8 cellular contexts compared by ENCODE assay signal in genomic region chr4:8117278-8117682, GRCh38. TPM values are rescaled to one million over a fixed set of nuclear protein-coding genes. Genes with fewer than 3 reads are reported as not detected.
A peak's percentile ranks its signal among the peaks of the same experiment; 100 is the strongest.
DNase-seq lines count a peak whose midpoint lies in the region; ATAC-seq and TF ChIP-seq lines count a peak whose summit lies in the region.

No MANE protein-coding gene starts in this region.

- H3K27me3 ChIP-seq in left lung (no peaks in the 10 kb centered on the region), upper lobe of left lung (no peaks in the 10 kb centered on the region)

- H3K4me3 Mint-ChIP-seq in activated naive CD4-positive, alpha-beta T cell treated with anti-CD3 and anti-CD28 coated beads, Interleukin-2, amount 10 ng/mL, durations not matched to agents 7 days and 5 days, result no peak overlapping the region

- TF ChIP-seq CTCF in NB4 (IDR thresholded peaks at IDR 0.05; ENCODE audit: low read depth, low read length) (no peak), left lung (IDR thresholded peaks at IDR 0.05) (no peak), upper lobe of left lung (IDR thresholded peaks at IDR 0.05) (no peak)

- no peaks in the 10 kb centered on the region for H3K9me3 Mint-ChIP-seq in activated naive CD4-positive, alpha-beta T cell treated with anti-CD3 and anti-CD28 coated beads, Interleukin-2, amount 10 ng/mL, durations not matched to agents 7 days and 5 days

- ATAC-seq in left lung (peak; percentile 15), GM21825 (IDR thresholded peaks at IDR 0.05; ENCODE audit: unreplicated experiment) (no peak), upper lobe of left lung (ENCODE audit: low FRiP score in 2 of 2) (no peak)

- H3K36me3 ChIP-seq in left lung, result no peaks in the 10 kb centered on the region
- H3K36me3 ChIP-seq in upper lobe of left lung, result no peaks in the 10 kb centered on the region

- intact Hi-C loops in left lung (cut with DNase I), result no loop called here

- H3K4me3 ChIP-seq in NB4 (ENCODE audit: low read depth, low read length), result no peak overlapping the region
- no peak overlapping the region for H3K4me3 ChIP-seq in left lung
- no peak overlapping the region for H3K4me3 ChIP-seq in upper lobe of left lung

- H3K4me1 ChIP-seq in left lung (no peaks in the 10 kb centered on the region), upper lobe of left lung (peaks cover 0 to 7% (median 3%) of the 10 kb centered on the region in 4 donors)

- no peak overlapping the region for H3K27ac ChIP-seq in left lung
- H3K27ac ChIP-seq in upper lobe of left lung, result no peak overlapping the region

- H3K9me3 ChIP-seq in left lung, result no peaks in the 10 kb centered on the region
- H3K9me3 ChIP-seq in upper lobe of left lung, result no peaks in the 10 kb centered on the region

- H3K27me3 Mint-ChIP-seq in activated naive CD4-positive, alpha-beta T cell treated with anti-CD3 and anti-CD28 coated beads, Interleukin-2, amount 10 ng/mL, durations not matched to agents 7 days and 5 days, result peaks cover 14% of the 10 kb centered on the region

- H3K36me3 Mint-ChIP-seq in activated naive CD4-positive, alpha-beta T cell treated with anti-CD3 and anti-CD28 coated beads, Interleukin-2, amount 10 ng/mL, durations not matched to agents 7 days and 5 days, result no peaks in the 10 kb centered on the region

- H3K4me1 Mint-ChIP-seq in activated naive CD4-positive, alpha-beta T cell treated with anti-CD3 and anti-CD28 coated beads, Interleukin-2, amount 10 ng/mL, durations not matched to agents 7 days and 5 days, result peaks cover 2% of the 10 kb centered on the region

- H3K27ac Mint-ChIP-seq in activated naive CD4-positive, alpha-beta T cell treated with anti-CD3 and anti-CD28 coated beads, Interleukin-2, amount 10 ng/mL, durations not matched to agents 7 days and 5 days, result peak overlapping the region; percentile 42

- no peak for TF ChIP-seq EP300 in upper lobe of left lung (IDR thresholded peaks at IDR 0.05)

- TF ChIP-seq POLR2A in NB4 (IDR thresholded peaks at IDR 0.05; ENCODE audit: extremely low read depth, insufficient read length) (no peak), upper lobe of left lung (IDR thresholded peaks at IDR 0.05) (no peak)

- peak; percentile 10 for DNase-seq in NCI-H345 (lab: John Stamatoyannopoulos, UW)
- no peak for DNase-seq in NCI-H345 treated with DMSO at 0.1 percent for 48 hours (lab: John Stamatoyannopoulos, UW; ENCODE audit: unreplicated experiment)
- peak; percentile 69 for DNase-seq in NB4 (ENCODE audit: low read depth)
- peak; percentile 54 for DNase-seq in activated naive CD4-positive, alpha-beta T cell treated with anti-CD3 and anti-CD28 coated beads, Interleukin-2, amount 10 ng/mL, durations not matched to agents 7 days and 5 days
- peak in 1 of 2 donors; percentile 43 for DNase-seq in left lung
- DNase-seq in NCI-H524 treated with DMSO at 0.1 percent for 48 hours (lab: John Stamatoyannopoulos, UW), result no peak
- DNase-seq in upper lobe of left lung, result no peak

- CTCF ChIA-PET in activated naive CD4-positive, alpha-beta T cell treated with anti-CD3 and anti-CD28 coated beads, Interleukin-2, amount 10 ng/mL, durations not matched to agents 7 days and 5 days (lab: Charles Lee), result no interaction called here

- WGBS in upper lobe of left lung, 2 donors, result 53 to 55% methylated on average over 4 of the region's 4 CpGs

RNA-seq across cellular contexts. Expression of gene ABLIM2, which starts 41.3 kb away (rescaled TPM):
- total RNA-seq in left lung, result 10 to 100 TPM in 1 of 2 donors, 1 to 10 TPM in 1; 8.8 to 10.2 TPM
- total RNA-seq in upper lobe of left lung, result 10 to 100 TPM in 2 of 6 donors, 1 to 10 TPM in 4; 3.6 to 36.9 (median 8.1) TPM

Comparison
In these comparisons a context has a peak if more than half of its experiments do, and no peak if none do; other contexts are left out.
1. DNase-seq: peak in NCI-H345 (single experiment), NB4 (single experiment) and activated naive CD4-positive, alpha-beta T cell treated with anti-CD3 and anti-CD28 coated beads, Interleukin-2, amount 10 ng/mL, durations not matched to agents 7 days and 5 days (single experiment); none in NCI-H345 treated with DMSO at 0.1 percent for 48 hours (single experiment), NCI-H524 treated with DMSO at 0.1 percent for 48 hours (single experiment) and upper lobe of left lung (0 of 2).